ENCODE assay signal across 1 cellular context in genomic region chr7:141433698-141434097, GRCh38.
TF ChIP-seq lines count a peak whose summit lies in the region.

No MANE protein-coding gene starts in this region.

TF ChIP-seq in GM23338, 12 proteins besides CTCF, POLR2A, EP300 and RAD21 (continued from another document):
- TF ChIP-seq REST (IDR thresholded peaks at IDR 0.05; ENCODE audit: unreplicated experiment) (no peak), ZNF331 (CRISPR knock-in tag; IDR thresholded peaks at IDR 0.05; ENCODE audit: low read depth) (no peak), NANOG (IDR thresholded peaks at IDR 0.05; ENCODE audit: borderline replicate concordance) (no peak), EZH2 (IDR thresholded peaks at IDR 0.05; ENCODE audit: low read depth, unreplicated experiment) (no peak), ETS1 (IDR thresholded peaks at IDR 0.05) (no peak), POLR2AphosphoS5 (IDR thresholded peaks at IDR 0.05; ENCODE audit: low read depth) (no peak)
